10 cellular contexts compared by ENCODE assay signal in genomic region chr20:47361268-47361665, GRCh38. TPM values are rescaled to one million over a fixed set of nuclear protein-coding genes. Genes with fewer than 3 reads are reported as not detected.
DNase-seq lines count a peak whose midpoint lies in the region; ATAC-seq and TF ChIP-seq lines count a peak whose summit lies in the region.
"Had no signal": no experiment of that assay in that cellular context is flagged by ENCODE, and none has a peak within 500 bp of the region (broad histone marks: within the 10 kb centered on the region; RNA-seq: fewer than 3 reads in every experiment).

No MANE protein-coding gene starts in this region.

- no peak for DNase-seq in heart right ventricle
- DNase-seq in cardiac septum (ENCODE audit: low spot score), result no peak
- DNase-seq in aorta, result no peak
- DNase-seq in NCI-H187 (lab: John Stamatoyannopoulos, UW), result no peak
- DNase-seq in foreskin melanocyte, result no peak
- no peak for DNase-seq in activated CD4-positive, alpha-beta T cell treated with anti-CD3 and anti-CD28 coated beads for 1 hour
- DNase-seq: NCI-H1417 treated with DMSO at 0.1 percent for 48 hours had no signal

- no peaks in the 10 kb centered on the region for H4K20me1 ChIP-seq in neural cell (ENCODE audit: insufficient read depth)

- H3K27me3 ChIP-seq in heart right ventricle (no peaks in the 10 kb centered on the region), ectodermal cell (ENCODE audit: control insufficient read depth, insufficient read depth, low read length, poor library complexity, severe bottlenecking) (no peaks in the 10 kb centered on the region), neural cell (ENCODE audit: insufficient read depth, low read depth, low read length) (no peaks in the 10 kb centered on the region), aorta (ENCODE audit: control insufficient read depth in 1 of 2, insufficient read depth in 2 of 2, low read length in 1 of 2) (no peaks in the 10 kb centered on the region)
- H3K27me3 ChIP-seq: BE2C had no signal

- H3K4me1 ChIP-seq in heart right ventricle, result peaks cover 40 to 68% (median 60%) of the 10 kb centered on the region in 9 donors
- peaks cover 58% of the 10 kb centered on the region for H3K4me1 ChIP-seq in ectodermal cell (ENCODE audit: control insufficient read depth, insufficient read depth, low read length)
- peaks cover 4 to 5% of the 10 kb centered on the region in 2 donors for H3K4me1 ChIP-seq in aorta (ENCODE audit: control insufficient read depth in 1 of 2, insufficient read depth in 2 of 2, low read length in 2 of 2)

- ATAC-seq in heart right ventricle, result no peak
- no peak for ATAC-seq in aorta (ENCODE audit: low FRiP score)

- H3K4me3 ChIP-seq in heart right ventricle (peak overlapping the region in 5 of 10 donors; percentile 17 to 36 (median 23)), ectodermal cell (ENCODE audit: insufficient read depth, low read depth, low read length) (no peak overlapping the region), neural cell (ENCODE audit: low read length) (no peak overlapping the region), aorta (ENCODE audit: low read length in 2 of 2) (no peak overlapping the region)

- peak overlapping the region; percentile 40 for H3K9ac ChIP-seq in neural cell (ENCODE audit: low read length)

- no peak for TF ChIP-seq EP300 in neural cell (conservative IDR thresholded peaks at IDR 0.05; ENCODE audit: poor library complexity, severe bottlenecking)

- no peaks in the 10 kb centered on the region for H3K9me2 ChIP-seq in neural cell (ENCODE audit: insufficient read depth, low read length)

- H3K27ac ChIP-seq in heart right ventricle (peak overlapping the region; percentile 97 to 99 (median 98)), ectodermal cell (ENCODE audit: insufficient read depth, low read depth, low read length, poor library complexity, severe bottlenecking) (peak overlapping the region; percentile 96), neural cell (ENCODE audit: low read length) (no peak overlapping the region), aorta (ENCODE audit: low read depth in 1 of 2, low read length in 2 of 2) (peak overlapping the region; percentile 87 to 100)

- intact Hi-C loops in heart right ventricle (cut with DNase I), result loop anchor here in 5 of 10 donors (5.0 kb wide), 2 partner anchors 84 to 89 kb away; no protein-coding TSS in a partner anchor
- intact Hi-C loops in cardiac septum (cut with DNase I), result no loop called here
- intact Hi-C loops in aorta (cut with DNase I), result loop anchor here in 1 of 2 donors (2.0 kb wide), 2 partner anchors 24 to 86 kb away; no protein-coding TSS in a partner anchor

- no peak overlapping the region for H2AFZ ChIP-seq in neural cell (ENCODE audit: low read depth, low read length)

- TF ChIP-seq CTCF in heart right ventricle (IDR thresholded peaks at IDR 0.05) (no peak), neural cell (IDR thresholded peaks at IDR 0.05; ENCODE audit: poor library complexity, severe bottlenecking) (no peak)

- TF ChIP-seq RAD21 in neural cell (conservative IDR thresholded peaks at IDR 0.05), result no peak

- peaks cover 2% of the 10 kb centered on the region for H3K79me2 ChIP-seq in neural cell (replicated peaks; ENCODE audit: insufficient read depth, low read length)

- H3F3A ChIP-seq in neural cell (ENCODE audit: insufficient read depth, low read length, poor library complexity, severe bottlenecking), result peaks cover 7% of the 10 kb centered on the region

- H3K36me3 ChIP-seq in heart right ventricle, result no peaks in the 10 kb centered on the region
- H3K36me3 ChIP-seq in ectodermal cell (ENCODE audit: control insufficient read depth, insufficient read depth, low read length), result no peaks in the 10 kb centered on the region
- no peaks in the 10 kb centered on the region for H3K36me3 ChIP-seq in neural cell (ENCODE audit: insufficient read depth, low read length)
- no peaks in the 10 kb centered on the region for H3K36me3 ChIP-seq in aorta (ENCODE audit: control insufficient read depth in 1 of 2, insufficient read depth in 2 of 2, low read length in 1 of 2)
- H3K36me3 ChIP-seq: BE2C had no signal

- H3K9me3 ChIP-seq in heart right ventricle (no peaks in the 10 kb centered on the region), ectodermal cell (ENCODE audit: control insufficient read depth, low read length) (no peaks in the 10 kb centered on the region), neural cell (ENCODE audit: low read length) (no peaks in the 10 kb centered on the region), aorta (ENCODE audit: control insufficient read depth, low read length) (no peaks in the 10 kb centered on the region)
- H3K9me3 ChIP-seq: BE2C had no signal

- H3K4me2 ChIP-seq in neural cell (ENCODE audit: low read length), result no peak overlapping the region

- WGBS in heart right ventricle, 2 donors, result 74 to 81% methylated on average over 6 of the region's 6 CpGs
- WGBS in ectodermal cell, 2 experiments, result 56 to 65% methylated on average over 6 of the region's 6 CpGs
- WGBS in aorta, 2 donors, result 73 to 74% methylated on average over 6 of the region's 6 CpGs

TF ChIP-seq in neural cell, 6 proteins besides CTCF, POLR2A, EP300 and RAD21:
- no peak for TF ChIP-seq POLR2AphosphoS5 (IDR thresholded peaks at IDR 0.05)
- TF ChIP-seq MXI1 (conservative IDR thresholded peaks at IDR 0.05; ENCODE audit: poor library complexity, severe bottlenecking), result no peak
- TF ChIP-seq TAF1 (IDR thresholded peaks at IDR 0.05; ENCODE audit: low read depth), result no peak
- no peak for TF ChIP-seq REST (IDR thresholded peaks at IDR 0.05; ENCODE audit: borderline replicate concordance)
- TF ChIP-seq SMC3 (conservative IDR thresholded peaks at IDR 0.05; ENCODE audit: poor library complexity), result no peak
- no peak for TF ChIP-seq EZH2 (IDR thresholded peaks at IDR 0.05; ENCODE audit: borderline replicate concordance, insufficient read depth, low read length, poor library complexity, severe bottlenecking)

RNA-seq across cellular contexts. Expression of gene ZMYND8, which starts 4.8 kb away (rescaled TPM):
- total RNA-seq in heart right ventricle (10 to 100 TPM; 22.0 to 39.0 (median 29.0) TPM), cardiac septum (25.7 TPM), aorta (10 to 100 TPM; 19.1 to 27.4 TPM)
- polyA plus RNA-seq in heart right ventricle (10 to 100 TPM in 1 of 2 donors, 1 to 10 TPM in 1; 6.4 to 22.5 TPM), neural cell (16.8 and 20.5 TPM in 2 replicates), aorta (1 to 10 TPM; 4.5 to 9.1 TPM)
- polyA plus RNA-seq in ectodermal cell (2013, experiment 1 of 4), result 69.3 TPM
- polyA plus RNA-seq in ectodermal cell (2013, experiment 2 of 4), result 67.7 TPM
- 51.1 TPM for polyA plus RNA-seq in ectodermal cell (2013, experiment 3 of 4)
- 46.2 TPM for polyA plus RNA-seq in ectodermal cell (2013, experiment 4 of 4)
- polyA minus RNA-seq in neural cell, result 35.3 and 42.6 TPM in 2 replicates
